1 cellular context compared by ENCODE assay signal in genomic region chr5:138575194-138576015, GRCh38.
TF ChIP-seq lines count a peak whose summit lies in the region.

Gene HSPA9, minus strand, starts transcription at chr5:138575401. Its CDS starts 83 bp downstream, at chr5:138575318.

TF ChIP-seq in K562, 482 proteins besides CTCF, POLR2A, EP300 and RAD21 (continued from another document and continues in another):
- TF ChIP-seq HMGXB4 (CRISPR knock-in tag; IDR thresholded peaks at IDR 0.05) (peak; percentile 84; the same call in 1 of the 2 replicates), AFF1 (IDR thresholded peaks at IDR 0.05; ENCODE audit: low read depth in 1 of 2, partially characterized antibody in 2 of 2) (no peak), TCF15 (CRISPR knock-in tag; IDR thresholded peaks at IDR 0.05) (no peak), SOX6 (IDR thresholded peaks at IDR 0.05) (peak; percentile 77), ZNF280B (CRISPR knock-in tag; IDR thresholded peaks at IDR 0.05) (no peak), TOE1 (IDR thresholded peaks at IDR 0.05; ENCODE audit: borderline replicate concordance) (peak; percentile 98), TOE1 (CRISPR knock-in tag; IDR thresholded peaks at IDR 0.05; ENCODE audit: borderline replicate concordance, low read depth) (0 out of 2 replicates have a peak, but pooled peaks have one; percentile 33), PTRF (tag; IDR thresholded peaks at IDR 0.05) (no peak), ZNF584 (CRISPR knock-in tag; IDR thresholded peaks at IDR 0.05; ENCODE audit: low read depth) (peak; percentile 96; the same call in 1 of the 2 replicates), TCF7 (IDR thresholded peaks at IDR 0.05; ENCODE audit: borderline replicate concordance) (no peak; the same call in 1 of the 2 replicates), FOXA3 (CRISPR knock-in tag; conservative IDR thresholded peaks at IDR 0.05 in 1 of 2, IDR thresholded peaks at IDR 0.05 in 1 of 2) (peak in 1 of 2 experiments; percentile 82; a peak in 1 of 4 replicates), FOXP1 (CRISPR knock-in tag; IDR thresholded peaks at IDR 0.05) (peak; percentile 95), ZNF184 (CRISPR knock-in tag; IDR thresholded peaks at IDR 0.05) (no peak), ZNF3 (CRISPR knock-in tag; IDR thresholded peaks at IDR 0.05) (no peak), ZNF586 (CRISPR knock-in tag; conservative IDR thresholded peaks at IDR 0.05) (peak; percentile 93), MBD2 (IDR thresholded peaks at IDR 0.05; ENCODE audit: borderline replicate concordance, low read depth) (peak; percentile 45; the same call in 1 of the 2 replicates), RBM14 (IDR thresholded peaks at IDR 0.05; ENCODE audit: borderline replicate concordance, insufficient read depth, low read depth, low read length) (peak; percentile 99; the same call in 1 of the 2 replicates), MTF1 (CRISPR knock-in tag; IDR thresholded peaks at IDR 0.05; ENCODE audit: borderline replicate concordance) (peak; percentile 4; the same call in 1 of the 2 replicates), ZNF639 (CRISPR knock-in tag; conservative IDR thresholded peaks at IDR 0.05 in 1 of 2, IDR thresholded peaks at IDR 0.05 in 1 of 2) (peak in 1 of 2 experiments; percentile 95; a peak in 1 of 4 replicates), ZNF717 (CRISPR knock-in tag; IDR thresholded peaks at IDR 0.05) (no peak), HLTF (IDR thresholded peaks at IDR 0.05) (peak; percentile 72; the same call in 1 of the 2 replicates), ZNF384 (IDR thresholded peaks at IDR 0.05; ENCODE audit: low read depth, low read length) (no peak; the same call in 1 of the 2 replicates), MYNN (IDR thresholded peaks at IDR 0.05) (0 out of 2 replicates have a peak, but pooled peaks have one; percentile 51), MYNN (CRISPR knock-in tag; IDR thresholded peaks at IDR 0.05) (no peak), TAF9B (IDR thresholded peaks at IDR 0.05; ENCODE audit: partially characterized antibody) (peak; percentile 93), MEF2D (tag; conservative IDR thresholded peaks at IDR 0.05; ENCODE audit: low read depth) (no peak), ZNF239 (CRISPR knock-in tag; IDR thresholded peaks at IDR 0.05) (no peak; the same call in 1 of the 2 replicates), FOXK1 (CRISPR knock-in tag; IDR thresholded peaks at IDR 0.05; ENCODE audit: borderline replicate concordance) (peak; percentile 93; the same call in 1 of the 2 replicates), TRIM28 (IDR thresholded peaks at IDR 0.05) (no peak), MECOM (CRISPR knock-in tag; IDR thresholded peaks at IDR 0.05) (no peak; the same call in 1 of the 2 replicates), IRF1 (CRISPR knock-in tag; IDR thresholded peaks at IDR 0.05; ENCODE audit: borderline replicate concordance) (no peak), RFX1 (IDR thresholded peaks at IDR 0.05) (no peak), ZNF274 (IDR thresholded peaks at IDR 0.05; ENCODE audit: borderline replicate concordance, low read depth, low read length) (no peak; the same call in 1 of the 2 replicates), VEZF1 (CRISPR knock-in tag; IDR thresholded peaks at IDR 0.05) (peak; percentile 86), KDM5B (IDR thresholded peaks at IDR 0.05; ENCODE audit: insufficient replicate concordance, low read depth, low read length) (peak; percentile 69), KAT2B (IDR thresholded peaks at IDR 0.05; ENCODE audit: low read depth, low read length) (no peak), SNRNP70 (optimal IDR thresholded peaks at IDR 0.05; ENCODE audit: low read depth, low read length) (no peak), KLF10 (CRISPR knock-in tag; IDR thresholded peaks at IDR 0.05) (no peak), TCFL5 (CRISPR knock-in tag; conservative IDR thresholded peaks at IDR 0.05) (no peak), GMEB1 (CRISPR knock-in tag; IDR thresholded peaks at IDR 0.05) (peak; percentile 90), ETV6 (IDR thresholded peaks at IDR 0.05; ENCODE audit: borderline replicate concordance in 1 of 2, low read depth in 2 of 2, low read length in 1 of 2) (no peak), ETV6 (CRISPR knock-in tag; IDR thresholded peaks at IDR 0.05; ENCODE audit: borderline replicate concordance) (0 out of 2 replicates have a peak, but pooled peaks have one; percentile 51), RFX5 (IDR thresholded peaks at IDR 0.05; ENCODE audit: low read depth, low read length) (no peak), HSF4 (CRISPR knock-in tag; IDR thresholded peaks at IDR 0.05; ENCODE audit: borderline replicate concordance) (0 out of 2 replicates have a peak, but pooled peaks have one; percentile 73), CEBPB (tag; IDR thresholded peaks at IDR 0.05) (peak; percentile 99), SREBF2 (CRISPR knock-in tag; IDR thresholded peaks at IDR 0.05) (no peak), L3MBTL2 (IDR thresholded peaks at IDR 0.05) (peak; percentile 99), BRD4 (IDR thresholded peaks at IDR 0.05) (no peak; the same call in 1 of the 2 replicates), BRF1 (IDR thresholded peaks at IDR 0.05; ENCODE audit: borderline replicate concordance, extremely low read depth, insufficient read length) (no peak), ZNF77 (CRISPR knock-in tag; IDR thresholded peaks at IDR 0.05) (no peak), ID3 (CRISPR knock-in tag; IDR thresholded peaks at IDR 0.05) (no peak), ID3 (tag; IDR thresholded peaks at IDR 0.05) (peak; percentile 83; the same call in 1 of the 2 replicates), STAT6 (CRISPR knock-in tag; IDR thresholded peaks at IDR 0.05) (no peak), MYC (IDR thresholded peaks at IDR 0.05; ENCODE audit: low read depth, low read length) (peak; percentile 98), MYC (CRISPR knock-in tag; IDR thresholded peaks at IDR 0.05; ENCODE audit: borderline replicate concordance, low read depth) (peak; percentile 100)
